16 cellular contexts compared by ENCODE assay signal in genomic region chr19:30175987-30176386, GRCh38.
"Had no signal": no experiment of that assay in that cellular context is flagged by ENCODE, and none has a peak within 500 bp of the region (broad histone marks: within the 10 kb centered on the region; RNA-seq: fewer than 3 reads in every experiment).

No MANE protein-coding gene starts in this region.

- H3K27me3 ChIP-seq: foreskin keratinocyte, hepatocyte, pancreas had no signal

- DNase-seq: dermis blood vessel endothelial cell; foreskin keratinocyte; head of caudate nucleus; left colon; left ventricle myocardium superior; mesenchymal stem cell; midbrain; occipital lobe; pancreas; right cardiac atrium; small intestine; stimulated activated CD4-positive, alpha-beta T cell treated with anti-CD3 and anti-CD28 coated beads, Interleukin-12 subunit alpha, Interleukin-12 subunit beta, amount 100 ng/mL, for 4 hours; stimulated activated naive CD4-positive, alpha-beta T cell treated with Interleukin-2 at 50 U/mL for 16 hours; trophoblast cell had no signal

- H3K9me3 ChIP-seq: pancreas had no signal

- H3K36me3 ChIP-seq: pancreas had no signal

- H3K4me1 ChIP-seq: foreskin keratinocyte had no signal

- H3K4me3 ChIP-seq: hepatocyte, lung, pancreas had no signal

- H3K27ac ChIP-seq: foreskin keratinocyte, hepatocyte, pancreas had no signal
